In the genomic region with DNA sequence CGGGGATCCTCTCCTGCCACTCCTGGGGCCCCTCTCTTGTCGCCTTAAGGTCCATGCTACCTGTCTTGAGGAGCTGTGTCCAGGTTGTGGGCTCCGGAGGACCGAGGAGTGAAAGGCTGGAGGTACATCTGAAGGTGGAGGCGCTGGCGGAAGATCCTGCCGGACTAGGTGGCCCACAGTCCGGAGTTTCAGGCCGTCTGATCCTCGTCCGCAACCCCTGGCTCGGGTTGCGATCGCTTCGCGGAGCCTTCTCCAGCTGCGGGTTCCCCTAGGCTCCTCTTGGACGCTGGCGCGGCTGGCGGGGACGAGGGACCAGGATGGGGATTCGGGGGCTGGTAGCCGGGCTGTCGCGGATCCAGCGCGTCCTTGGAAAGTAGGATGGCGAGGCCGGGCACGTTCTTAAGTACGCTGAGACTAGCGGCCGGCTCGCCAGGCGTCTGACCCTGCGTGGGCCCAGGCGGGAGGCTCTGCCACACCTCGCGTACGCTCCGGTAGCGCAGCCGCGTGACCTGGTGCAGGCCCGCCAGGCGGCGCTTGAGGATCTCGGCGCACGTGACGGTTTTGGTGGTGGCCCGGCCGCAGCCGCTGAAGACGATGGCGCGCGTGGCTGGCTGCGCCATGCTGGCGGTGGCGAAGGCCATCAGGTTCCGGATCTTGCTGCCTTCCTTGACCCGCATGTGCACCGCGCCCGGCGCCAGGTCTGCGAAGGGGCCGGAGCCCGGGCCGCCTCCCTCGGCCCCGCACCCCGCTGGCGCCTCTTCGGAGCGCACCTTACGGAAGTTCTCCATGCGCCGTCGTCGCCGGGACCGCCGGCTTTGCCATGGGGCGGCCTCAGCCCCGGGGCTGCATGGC, we compare ENCODE assay signal across 8 cellular contexts. TPM values are rescaled to one million over a fixed set of nuclear protein-coding genes. Genes with fewer than 3 reads are reported as not detected.
DNase-seq lines count a peak whose midpoint lies in the region; ATAC-seq and TF ChIP-seq lines count a peak whose summit lies in the region.

No MANE protein-coding gene starts in this region.

- peak; percentile 77 for TF ChIP-seq CTCF in chondrocyte (IDR thresholded peaks at IDR 0.05)

- ATAC-seq in GM19455 (IDR thresholded peaks at IDR 0.05; ENCODE audit: unreplicated experiment) (peak; percentile 47), left lobe of liver (peak; percentile 69), GM18517 (IDR thresholded peaks at IDR 0.05; ENCODE audit: unreplicated experiment) (no peak)
- peak; percentile 57 to 58 for ATAC-seq in activated CD4-positive, CD25-positive, alpha-beta regulatory T cell treated with anti-CD3 and anti-CD28 coated beads, Interleukin-2, amount 50 U/mL, for 24 hours

- H3K27me3 ChIP-seq in BLaER1 (peaks cover 67% of the 10 kb centered on the region), HUES64 (ENCODE audit: insufficient read depth, low read length) (peaks cover 55% of the 10 kb centered on the region)

- H3K9me3 Mint-ChIP-seq in chondrocyte (ENCODE audit: low read depth) = no peaks in the 10 kb centered on the region

- 2% methylated on average over 88 of the region's 88 CpGs for WGBS in HUES64

- no peak overlapping the region for H3K27ac Mint-ChIP-seq in chondrocyte (ENCODE audit: unreplicated experiment)

- H3K9ac ChIP-seq in BLaER1 = peak overlapping the region; percentile 43
- H3K9ac ChIP-seq in HUES64 (ENCODE audit: low read depth, low read length) = peak overlapping the region; percentile 88

- H3K4me1 ChIP-seq in BLaER1 (peaks cover 40% of the 10 kb centered on the region), HUES64 (ENCODE audit: insufficient read depth, low read length) (peaks cover 16% of the 10 kb centered on the region)

- no peaks in the 10 kb centered on the region for H3K36me3 Mint-ChIP-seq in chondrocyte (ENCODE audit: low read depth)

- DNase-seq in chondrocyte (ENCODE audit: low spot score) (no peak), left lobe of liver (ENCODE audit: low spot score) (peak; percentile 77)
- DNase-seq in stimulated activated CD4-positive, alpha-beta T cell treated with anti-CD3 and anti-CD28 coated beads, Interleukin-4, amount 100 ng/mL, for 1 hour = peak; percentile 75

- peaks cover 32% of the 10 kb centered on the region for H4K20me1 ChIP-seq in BLaER1

- H3K4me1 Mint-ChIP-seq in chondrocyte (ENCODE audit: low read depth) = peaks cover 40% of the 10 kb centered on the region

- peak overlapping the region; percentile 93 for H3K4me2 ChIP-seq in BLaER1

- H3K9me3 ChIP-seq in BLaER1 (peaks cover 6% of the 10 kb centered on the region; the same call in 1 of the 2 replicates), HUES64 (ENCODE audit: insufficient read depth, low read depth, low read length) (no peaks in the 10 kb centered on the region)

- H3K4me3 ChIP-seq in BLaER1 (peak overlapping the region; percentile 67), HUES64 (ENCODE audit: low read length) (peak overlapping the region; percentile 62)

- H3K4me3 Mint-ChIP-seq in chondrocyte (ENCODE audit: unreplicated experiment) = peak overlapping the region; percentile 66

- H3K27ac ChIP-seq in BLaER1 = no peak overlapping the region
- peak overlapping the region; percentile 61; the same call in 1 of the 2 replicates for H3K27ac ChIP-seq in HUES64 (ENCODE audit: low read depth, low read length)

- no peaks in the 10 kb centered on the region for H3K36me3 ChIP-seq in BLaER1
- no peaks in the 10 kb centered on the region for H3K36me3 ChIP-seq in HUES64 (ENCODE audit: insufficient read depth, low read length)

- no peaks in the 10 kb centered on the region for H3K27me3 Mint-ChIP-seq in chondrocyte (ENCODE audit: low read depth)

RNA-seq across cellular contexts. Expression of gene RPP25, which starts 0.6 kb away (rescaled TPM):
- polyA plus RNA-seq in HUES64 (2013, experiment 1 of 2) = 10.2 TPM
- polyA plus RNA-seq in HUES64 (2013, experiment 2 of 2) = 11.5 TPM
- 12.2 to 17.8 TPM (median 17.7 TPM) in 3 replicates for total RNA-seq in chondrocyte
- total RNA-seq in left lobe of liver = 2.1 TPM

RNA-seq across cellular contexts. Expression of gene COX5A, which starts 18.1 kb away (rescaled TPM):
- 327 TPM for polyA plus RNA-seq in HUES64 (2013, experiment 1 of 2)
- polyA plus RNA-seq in HUES64 (2013, experiment 2 of 2) = 346 TPM
- total RNA-seq in chondrocyte (126 to 133 TPM (median 131 TPM) in 3 replicates), left lobe of liver (134 TPM)

RNA-seq across cellular contexts. Expression of gene SCAMP5, which starts 39.3 kb away (rescaled TPM):
- polyA plus RNA-seq in HUES64 (2013, experiment 1 of 2) = 25.0 TPM
- polyA plus RNA-seq in HUES64 (2013, experiment 2 of 2) = 29.3 TPM
- total RNA-seq in chondrocyte = 20.6 to 29.3 TPM (median 22.4 TPM) in 3 replicates
- total RNA-seq in left lobe of liver = 0.73 TPM

RNA-seq across cellular contexts. Expression of gene FAM219B, which starts 49.4 kb away (rescaled TPM):
- 28.8 TPM for polyA plus RNA-seq in HUES64 (2013, experiment 1 of 2)
- 28.1 TPM for polyA plus RNA-seq in HUES64 (2013, experiment 2 of 2)
- 78.0 to 97.6 TPM (median 89.9 TPM) in 3 replicates for total RNA-seq in chondrocyte
- 15.8 TPM for total RNA-seq in left lobe of liver

Comparison
In these comparisons a context has a peak if more than half of its experiments do, and no peak if none do; other contexts are left out.
1. RNA of gene SCAMP5, which starts 39.3 kb away (total RNA-seq): 20.6 to 29.3 TPM in chondrocyte; 0.73 TPM in left lobe of liver (single experiment); every median in the first group is over 10 times any median in the second.